6 cellular contexts compared by ENCODE assay signal in the genomic region with DNA sequence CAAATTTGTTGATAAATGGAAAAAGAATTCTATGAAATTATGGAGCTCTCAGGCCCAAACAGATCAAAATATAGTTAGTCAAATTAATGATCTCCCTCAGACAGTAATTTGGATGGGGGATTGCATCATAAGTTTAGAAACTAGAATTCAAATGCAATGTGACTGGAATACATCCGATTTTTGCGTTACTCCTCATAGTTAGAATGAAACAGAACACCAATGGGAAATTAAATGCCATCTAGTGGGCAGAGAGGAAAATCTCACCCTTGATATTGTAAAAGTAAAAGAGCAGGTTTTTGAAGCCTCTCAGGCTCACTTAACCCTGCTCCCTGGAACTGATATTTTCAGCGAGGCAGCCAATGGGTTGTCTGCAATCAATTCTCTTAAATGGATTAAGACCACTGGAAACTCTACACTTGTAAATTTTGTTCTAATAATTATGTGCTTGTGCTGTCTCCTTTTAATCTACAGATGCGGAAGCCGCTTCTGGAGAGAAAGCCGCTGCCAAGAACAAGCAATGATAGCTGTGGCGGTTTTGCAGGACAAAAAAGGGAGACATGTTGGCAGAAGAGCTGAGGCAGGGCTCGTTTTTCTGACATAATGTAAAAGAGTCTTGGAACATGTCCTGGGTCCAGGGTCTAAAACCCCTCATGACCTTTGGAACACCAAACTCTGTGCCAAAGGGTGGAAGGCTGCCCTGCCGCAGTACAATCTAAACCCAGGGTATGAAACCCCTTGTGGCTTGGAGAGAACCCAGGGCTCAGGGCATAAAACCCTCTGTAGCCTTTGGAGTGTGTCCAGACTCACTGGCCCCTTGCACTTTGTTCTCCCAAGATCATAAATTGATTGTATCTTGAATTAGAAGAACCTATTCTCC. TPM values are rescaled to one million over a fixed set of nuclear protein-coding genes. Genes with fewer than 3 reads are reported as not detected.
A peak's percentile ranks its signal among the peaks of the same experiment; 100 is the strongest.
DNase-seq lines count a peak whose midpoint lies in the region; ATAC-seq and TF ChIP-seq lines count a peak whose summit lies in the region.

No MANE protein-coding gene starts in this region.

- no peak for TF ChIP-seq POLR2A in thyroid gland (IDR thresholded peaks at IDR 0.05)

- peaks cover 7 to 12% of the 10 kb centered on the region in 2 donors for H3K36me3 ChIP-seq in thyroid gland

- 49 to 56% methylated on average over 9 of the region's 9 CpGs for WGBS in thyroid gland, 2 donors

- H3K4me1 ChIP-seq in thyroid gland: no peaks in the 10 kb centered on the region

- ATAC-seq in GM21367 (IDR thresholded peaks at IDR 0.05; ENCODE audit: unreplicated experiment): no peak

- H3K27ac ChIP-seq in C4-2B: no peak overlapping the region
- H3K27ac ChIP-seq in thyroid gland: no peak overlapping the region

- H3K4me3 ChIP-seq in LNCaP clone FGC (ENCODE audit: low read depth, low read length) (no peak overlapping the region), epithelial cell of esophagus (ENCODE audit: low read length) (no peak overlapping the region), thyroid gland (replicated peaks in 1 of 3) (no peak overlapping the region)

- DNase-seq in LNCaP clone FGC (ENCODE audit: low read depth) (peak; percentile 31), epithelial cell of esophagus (ENCODE audit: low read depth) (peak; percentile 47), thyroid gland (no peak), activated gamma-delta T cell treated with Interleukin-2 at 50 U/mL for 16 hours (no peak)

- intact Hi-C loops in thyroid gland (cut with DNase I): no loop called here

- no peaks in the 10 kb centered on the region for H3K9me3 ChIP-seq in thyroid gland

- TF ChIP-seq CTCF in C4-2B (conservative IDR thresholded peaks at IDR 0.05) (peak; percentile 66), LNCaP clone FGC (IDR thresholded peaks at IDR 0.05; ENCODE audit: control insufficient read depth, extremely low read depth, insufficient read depth) (peak; percentile 59), epithelial cell of esophagus (IDR thresholded peaks at IDR 0.05; ENCODE audit: insufficient read depth, low read depth, low read length, missing control alignments) (peak; percentile 47), thyroid gland (IDR thresholded peaks at IDR 0.05) (peak in 4 of 6 experiments; percentile 28 to 68 (median 56))

- no peaks in the 10 kb centered on the region for H3K27me3 ChIP-seq in thyroid gland

RNA-seq across cellular contexts. Expression of a gene that starts 12.9 kb away (rescaled TPM):
- total RNA-seq in thyroid gland: 10 to 100 TPM; 17.7 to 33.0 (median 25.1) TPM

RNA-seq across cellular contexts. Expression of a gene that starts 14.7 kb away (rescaled TPM):
- 10 to 100 TPM; 25.6 to 41.4 (median 31.6) TPM for total RNA-seq in thyroid gland

RNA-seq across cellular contexts. Expression of a gene that starts 31.7 kb away (rescaled TPM):
- 10 to 100 TPM in 3 of 4 donors, 1 to 10 TPM in 1; 9.3 to 17.2 (median 11.7) TPM for total RNA-seq in thyroid gland

RNA-seq across cellular contexts. Expression of a gene that starts 44.0 kb away (rescaled TPM):
- total RNA-seq in thyroid gland: 10 to 100 TPM in 1 of 4 donors, 1 to 10 TPM in 3; 5.7 to 11.1 (median 6.3) TPM

RNA-seq across cellular contexts. Expression of a gene that starts 53.9 kb away (rescaled TPM):
- 10 to 100 TPM; 15.9 to 36.5 (median 24.4) TPM for total RNA-seq in thyroid gland

Comparison
In these comparisons a context has a peak if more than half of its experiments do, and no peak if none do; other contexts are left out.
1. DNase-seq: peak in LNCaP clone FGC (single experiment) and epithelial cell of esophagus (single experiment); none in thyroid gland (0 of 2) and activated gamma-delta T cell treated with Interleukin-2 at 50 U/mL for 16 hours (single experiment).
2. Peak in every context shown above with its lines, with median percentiles within 50 percentile points of each other: CTCF ChIP-seq.